25 cellular contexts compared by ENCODE assay signal in the genomic region with DNA sequence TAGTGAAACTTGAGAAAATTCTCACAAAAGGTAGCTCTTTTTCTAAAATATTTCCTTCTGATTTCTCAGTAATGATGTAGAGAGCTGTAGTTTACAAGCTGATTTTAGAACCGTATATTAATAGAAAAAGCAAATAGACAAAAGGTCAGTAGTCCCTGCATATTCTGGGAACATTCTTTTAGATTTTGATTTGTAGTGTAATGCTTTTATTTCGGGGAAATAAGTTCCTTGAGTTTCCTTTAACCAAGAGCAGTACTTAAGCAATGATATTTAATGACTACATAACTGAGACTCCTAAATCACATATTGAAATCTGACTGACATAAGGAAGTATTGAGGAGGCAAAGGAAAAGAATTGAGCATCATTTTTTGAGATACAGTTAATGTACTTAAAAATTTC.
"Had no signal": no experiment of that assay in that cellular context is flagged by ENCODE, and none has a peak within 500 bp of the region (broad histone marks: within the 10 kb centered on the region; RNA-seq: fewer than 3 reads in every experiment).

No MANE protein-coding gene starts in this region.

- H3K9ac ChIP-seq: SK-N-SH had no signal

- DNase-seq: activated CD4-positive, alpha-beta T cell treated with anti-CD3 and anti-CD28 coated beads for 1 hour; activated CD4-positive, alpha-beta T cell treated with anti-CD3 and anti-CD28 coated beads, Interleukin-2, amount 50 U/mL, for 1 hour; activated T-cell treated with anti-CD3 and anti-CD28 coated beads, Interleukin-2, amount 50 U/mL, for 1 hour; adrenal gland; effector CD8-positive, alpha-beta T cell; gastrocnemius medialis; hippocampal formation; left colon; lower lobe of right lung; mesendoderm; mucosa of descending colon; naive B cell; nucleus accumbens; retina; SK-N-SH; stimulated activated CD4-positive, alpha-beta T cell treated with anti-CD3 and anti-CD28 coated beads, Interleukin-4, amount 100 ng/mL, for 24 hours; stimulated activated naive CD4-positive, alpha-beta T cell treated with Interleukin-2 at 50 U/mL for 16 hours; WERI-Rb-1 had no signal

- H3K27ac ChIP-seq: lower lobe of right lung, WERI-Rb-1 had no signal

- FAIRE-seq: bronchial epithelial cell, urothelium cell line had no signal

- H3K27me3 ChIP-seq: adrenal gland, gastrocnemius medialis, tibial nerve had no signal

- H3K4me3 ChIP-seq: adrenal gland, gastrocnemius medialis, lower lobe of right lung, mucosa of descending colon, tibial nerve had no signal

- H3K36me3 ChIP-seq: adrenal gland, WERI-Rb-1 had no signal

- H3K4me1 ChIP-seq: adrenal gland had no signal

- H3K4me3 Mint-ChIP-seq: activated T-helper 17 cell treated with anti-CD3 and anti-CD28 coated beads, Interleukin-2, amount 50 U/mL, for 72 hours; dendritic cell treated with granulocyte-macrophage colony-stimulating factor and Interleukin-4, amounts not matched to agents 40 ng/mL and 50 ng/mL, for 4 days; naive B cell had no signal

- H3K9me3 Mint-ChIP-seq: activated T-helper 17 cell treated with anti-CD3 and anti-CD28 coated beads, Interleukin-2, amount 50 U/mL, for 72 hours; dendritic cell treated with granulocyte-macrophage colony-stimulating factor and Interleukin-4, amounts not matched to agents 40 ng/mL and 50 ng/mL, for 4 days had no signal

- H3K27me3 Mint-ChIP-seq: activated T-helper 17 cell treated with anti-CD3 and anti-CD28 coated beads, Interleukin-2, amount 50 U/mL, for 72 hours; dendritic cell treated with granulocyte-macrophage colony-stimulating factor and Interleukin-4, amounts not matched to agents 40 ng/mL and 50 ng/mL, for 4 days; naive B cell; progenitor cell of endocrine pancreas had no signal

- H3K9me3 ChIP-seq: adrenal gland, gastrocnemius medialis, lower lobe of right lung, mucosa of descending colon, SK-N-SH, tibial nerve had no signal

- H3K27ac Mint-ChIP-seq: activated naive CD4-positive, alpha-beta T cell treated with anti-CD3 and anti-CD28 coated beads, Interleukin-2, amount 50 U/mL, for 72 hours; activated T-helper 17 cell treated with anti-CD3 and anti-CD28 coated beads, Interleukin-2, amount 50 U/mL, for 72 hours; dendritic cell treated with granulocyte-macrophage colony-stimulating factor and Interleukin-4, amounts not matched to agents 40 ng/mL and 50 ng/mL, for 4 days; naive B cell; progenitor cell of endocrine pancreas had no signal
